Comparison of ENCODE assay signal across 33 cellular contexts in genomic region chr4:130296448-130296847, GRCh38.
"Had no signal": no experiment of that assay in that cellular context is flagged by ENCODE, and none has a peak within 500 bp of the region (broad histone marks: within the 10 kb centered on the region; RNA-seq: fewer than 3 reads in every experiment).

No MANE protein-coding gene starts in this region.

- DNase-seq: activated B cell treated with CpG ODN at 0.5 μM for 24 hours; activated CD4-positive, alpha-beta memory T cell treated with anti-CD3 and anti-CD28 coated beads for 36 hours; activated CD4-positive, alpha-beta T cell treated with anti-CD3 and anti-CD28 coated beads for 4 hours; activated CD4-positive, alpha-beta T cell treated with anti-CD3 and anti-CD28 coated beads, Interleukin-2, amount 10 ng/mL, durations not matched to agents 24 days and 14 days; activated CD4-positive, alpha-beta T cell treated with anti-CD3 and anti-CD28 coated beads, Interleukin-2, amount 50 U/mL, for 1 hour; activated CD4-positive, alpha-beta T cell treated with anti-CD3 and anti-CD28 coated beads, Interleukin-2, amount 50 U/mL, for 4 hours; activated CD4-positive, CD25-positive, alpha-beta regulatory T cell treated with anti-CD3 and anti-CD28 coated beads, Interleukin-2, amount 50 U/mL, for 72 hours; activated CD8-positive, alpha-beta memory T cell treated with anti-CD3 and anti-CD28 coated beads, Interleukin-2, amount 50 U/mL, for 4 hours; activated CD8-positive, alpha-beta T cell treated with anti-CD3 and anti-CD28 coated beads for 36 hours; activated effector memory CD4-positive, alpha-beta T cell treated with anti-CD3 and anti-CD28 coated beads, Interleukin-2, amount 50 U/mL, for 16 hours; activated gamma-delta T cell treated with Interleukin-2 at 50 U/mL for 16 hours; activated naive CD4-positive, alpha-beta T cell; activated naive CD4-positive, alpha-beta T cell treated with anti-CD3 and anti-CD28 coated beads for 36 hours; activated naive CD4-positive, alpha-beta T cell treated with anti-CD3 and anti-CD28 coated beads, Interleukin-2, amount 50 U/mL, for 16 hours; activated naive CD8-positive, alpha-beta T cell treated with anti-CD3 and anti-CD28 coated beads for 36 hours; activated T-cell treated with anti-CD3 and anti-CD28 coated beads for 4 hours; activated T-cell treated with anti-CD3 and anti-CD28 coated beads, Interleukin-2, amount 50 U/mL, for 1 hour; activated T-cell treated with anti-CD3 and anti-CD28 coated beads, Interleukin-2, amount 50 U/mL, for 4 hours; activated T-cell treated with anti-CD3 and anti-CD28 coated beads, Interleukin-2, amount 50 U/mL, for 72 hours; adrenal gland; amniotic stem cell; aorta; body of pancreas; brain microvascular endothelial cell; caudate nucleus; cerebellar nuclear complex; T-helper 17 cell had no signal

- ATAC-seq: activated CD8-positive, alpha-beta T cell treated with anti-CD3 and anti-CD28 coated beads for 36 hours; activated naive CD4-positive, alpha-beta T cell treated with anti-CD3 and anti-CD28 coated beads, Interleukin-2, amount 50 U/mL, for 72 hours; activated T-cell treated with anti-CD3 and anti-CD28 coated beads, Interleukin-2, amount 50 U/mL, for 4 hours; activated T-cell treated with anti-CD3 and anti-CD28 coated beads, Interleukin-2, amount 50 U/mL, for 72 hours; activated T-helper 17 cell treated with anti-CD3 and anti-CD28 coated beads, Interleukin-2, amount 50 U/mL, for 72 hours; body of pancreas; T-helper 17 cell had no signal

- H3K27me3 ChIP-seq: adrenal gland, body of pancreas, brain microvascular endothelial cell, breast epithelium, cardiac muscle cell had no signal

- FAIRE-seq: astrocyte, TTC549 had no signal

- H3K4me3 ChIP-seq: adrenal gland, body of pancreas, breast epithelium, cardiac muscle cell had no signal

- H3K36me3 ChIP-seq: adrenal gland, brain microvascular endothelial cell, breast epithelium, cardiac muscle cell had no signal
